20 cellular contexts compared by ENCODE assay signal in genomic region chr11:17633987-17634775, GRCh38.
"Had no signal": no experiment of that assay in that cellular context is flagged by ENCODE, and none has a peak within 500 bp of the region (broad histone marks: within the 10 kb centered on the region; RNA-seq: fewer than 3 reads in every experiment).

No MANE protein-coding gene starts in this region.

- FAIRE-seq: urothelium cell line had no signal

- H3K9me3 Mint-ChIP-seq: activated CD4-positive, alpha-beta memory T cell treated with anti-CD3 and anti-CD28 coated beads, Interleukin-2, amount 10 ng/mL, durations not matched to agents 7 days and 5 days; activated naive CD4-positive, alpha-beta T cell treated with anti-CD3 and anti-CD28 coated beads, Interleukin-2, amount 10 ng/mL, durations not matched to agents 7 days and 5 days; naive B cell had no signal

- H3K36me3 ChIP-seq: stomach, suprapubic skin, tibial nerve had no signal

- H3K4me1 ChIP-seq: stomach, suprapubic skin, tibial nerve had no signal

- DNase-seq: activated CD4-positive, alpha-beta memory T cell treated with anti-CD3 and anti-CD28 coated beads, Interleukin-2, amount 10 ng/mL, durations not matched to agents 7 days and 5 days; activated CD4-positive, alpha-beta T cell treated with anti-CD3 and anti-CD28 coated beads for 48 hours; activated CD4-positive, CD25-positive, alpha-beta regulatory T cell; activated effector memory CD4-positive, alpha-beta T cell treated with anti-CD3 and anti-CD28 coated beads, Interleukin-2, amount 50 U/mL, for 16 hours; activated naive CD4-positive, alpha-beta T cell treated with anti-CD3 and anti-CD28 coated beads, Interleukin-2, amount 10 ng/mL, durations not matched to agents 7 days and 5 days; amygdala; cerebellar nuclear complex; cortex of kidney; foreskin fibroblast; naive B cell; occipital lobe; stimulated activated CD4-positive, alpha-beta T cell treated with anti-CD3 and anti-CD28 coated beads, Interleukin-4, amount 100 ng/mL, for 4 hours; stomach; T-helper 17 cell had no signal

- H3K9me3 ChIP-seq: stomach, suprapubic skin, tibial nerve had no signal

- ATAC-seq: left lobe of liver, T-helper 17 cell had no signal

- H3K27ac ChIP-seq: epithelial cell of prostate, stomach, suprapubic skin, tibial nerve had no signal

- H3K4me3 Mint-ChIP-seq: activated CD4-positive, alpha-beta memory T cell treated with anti-CD3 and anti-CD28 coated beads, Interleukin-2, amount 10 ng/mL, durations not matched to agents 7 days and 5 days; activated naive CD4-positive, alpha-beta T cell treated with anti-CD3 and anti-CD28 coated beads, Interleukin-2, amount 10 ng/mL, durations not matched to agents 7 days and 5 days; naive B cell; T-helper 17 cell had no signal

- H3K4me1 Mint-ChIP-seq: activated CD4-positive, alpha-beta memory T cell treated with anti-CD3 and anti-CD28 coated beads, Interleukin-2, amount 10 ng/mL, durations not matched to agents 7 days and 5 days; activated naive CD4-positive, alpha-beta T cell treated with anti-CD3 and anti-CD28 coated beads, Interleukin-2, amount 10 ng/mL, durations not matched to agents 7 days and 5 days; naive B cell; T-helper 17 cell had no signal

- H3K4me3 ChIP-seq: lung, stomach, suprapubic skin, tibial nerve had no signal

- H3K27me3 ChIP-seq: tibial nerve had no signal

- H3K27ac Mint-ChIP-seq: activated CD4-positive, alpha-beta memory T cell treated with anti-CD3 and anti-CD28 coated beads, Interleukin-2, amount 10 ng/mL, durations not matched to agents 7 days and 5 days; activated naive CD4-positive, alpha-beta T cell treated with anti-CD3 and anti-CD28 coated beads, Interleukin-2, amount 10 ng/mL, durations not matched to agents 7 days and 5 days; naive B cell; T-helper 17 cell had no signal
